18 cellular contexts compared by ENCODE assay signal in the genomic region with DNA sequence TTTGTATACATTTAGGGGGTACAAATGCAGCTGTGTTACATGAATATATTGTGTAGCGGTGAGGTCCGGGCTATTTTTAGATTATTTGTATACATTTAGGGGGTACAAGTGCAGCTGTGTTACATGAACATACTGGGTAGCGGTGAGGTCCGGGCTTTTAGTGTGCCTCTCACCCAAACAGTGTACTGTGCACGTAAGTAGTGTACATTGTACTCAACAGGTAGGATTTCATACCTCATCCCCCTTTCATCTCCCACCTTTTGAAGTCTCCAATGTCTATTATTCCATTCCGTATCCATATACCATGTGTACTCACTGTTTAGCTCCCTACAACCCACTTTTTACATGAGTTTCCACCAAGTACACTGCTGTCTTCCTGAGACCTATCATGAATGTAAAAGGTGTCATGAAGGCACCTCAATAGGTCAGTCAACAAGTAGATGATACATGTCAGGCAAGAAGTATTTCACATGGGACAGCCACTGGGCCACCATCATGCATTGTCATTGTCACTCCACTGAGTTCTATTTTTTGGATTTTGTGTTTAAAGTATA. TPM values are rescaled to one million over a fixed set of nuclear protein-coding genes. Genes with fewer than 3 reads are reported as not detected.
DNase-seq lines count a peak whose midpoint lies in the region; ATAC-seq and TF ChIP-seq lines count a peak whose summit lies in the region.
"Had no signal": no experiment of that assay in that cellular context is flagged by ENCODE, and none has a peak within 500 bp of the region (broad histone marks: within the 10 kb centered on the region; RNA-seq: fewer than 3 reads in every experiment).

No MANE protein-coding gene starts in this region.

- ATAC-seq in natural killer cell: no peak
- no peak for ATAC-seq in natural killer cell treated with Interleukin-12 subunit alpha and Interleukin-12 subunit beta and Interleukin-15 and Interleukin-18, amount 100 ng/mL, for 72 hours
- ATAC-seq in activated naive CD8-positive, alpha-beta T cell treated with anti-CD3 and anti-CD28 coated beads, Interleukin-2, amount 10 ng/mL, durations not matched to agents 7 days and 5 days (ENCODE audit: low read depth): no peak
- ATAC-seq: left colon had no signal

- H3K4me1 Mint-ChIP-seq in natural killer cell: peaks cover 16 to 39% of the 10 kb centered on the region in 2 donors
- H3K4me1 Mint-ChIP-seq in natural killer cell treated with Interleukin-12 subunit alpha and Interleukin-12 subunit beta and Interleukin-15 and Interleukin-18, amount 100 ng/mL, for 72 hours (ENCODE audit: low read depth in 2 of 2): peaks cover 13 to 23% of the 10 kb centered on the region in 2 donors
- peaks cover 34% of the 10 kb centered on the region for H3K4me1 Mint-ChIP-seq in activated naive CD8-positive, alpha-beta T cell treated with anti-CD3 and anti-CD28 coated beads, Interleukin-2, amount 10 ng/mL, durations not matched to agents 7 days and 5 days

- TF ChIP-seq CTCF in natural killer cell (IDR thresholded peaks at IDR 0.05) (no peak), tibial nerve (IDR thresholded peaks at IDR 0.05) (no peak)

- H3K27me3 ChIP-seq in layer of hippocampus (ENCODE audit: control insufficient read depth, insufficient read depth, low read length) (no peaks in the 10 kb centered on the region), tibial nerve (no peaks in the 10 kb centered on the region)
- H3K27me3 ChIP-seq: MG63 had no signal

- H3K4me1 ChIP-seq in tibial nerve: peaks cover 0 to 66% (median 28%) of the 10 kb centered on the region in 4 donors

- no peak overlapping the region for H3K4me3 ChIP-seq in tibial nerve
- H3K4me3 ChIP-seq: MG63, thoracic aorta had no signal

- peak overlapping the region; percentile 1 to 79 for H3K27ac Mint-ChIP-seq in natural killer cell
- H3K27ac Mint-ChIP-seq in natural killer cell treated with Interleukin-12 subunit alpha and Interleukin-12 subunit beta and Interleukin-15 and Interleukin-18, amount 100 ng/mL, for 72 hours: no peak overlapping the region
- peak overlapping the region; percentile 28 for H3K27ac Mint-ChIP-seq in activated naive CD8-positive, alpha-beta T cell treated with anti-CD3 and anti-CD28 coated beads, Interleukin-2, amount 10 ng/mL, durations not matched to agents 7 days and 5 days
- H3K27ac Mint-ChIP-seq: T-helper 2 cell treated with Interferon-gamma antibody and Interleukin-4, amounts not matched to agents 5 μg/mL and 100 μg/mL, for 36 hours had no signal

- TF ChIP-seq POLR2A in tibial nerve (IDR thresholded peaks at IDR 0.05): no peak

- H3K9me3 Mint-ChIP-seq in natural killer cell: no peaks in the 10 kb centered on the region
- no peaks in the 10 kb centered on the region for H3K9me3 Mint-ChIP-seq in natural killer cell treated with Interleukin-12 subunit alpha and Interleukin-12 subunit beta and Interleukin-15 and Interleukin-18, amount 100 ng/mL, for 72 hours
- no peaks in the 10 kb centered on the region for H3K9me3 Mint-ChIP-seq in activated naive CD8-positive, alpha-beta T cell treated with anti-CD3 and anti-CD28 coated beads, Interleukin-2, amount 10 ng/mL, durations not matched to agents 7 days and 5 days
- H3K9me3 Mint-ChIP-seq: T-helper 2 cell treated with Interferon-gamma antibody and Interleukin-4, amounts not matched to agents 5 μg/mL and 100 μg/mL, for 36 hours had no signal

- H3K4me3 Mint-ChIP-seq in natural killer cell: no peak overlapping the region
- H3K4me3 Mint-ChIP-seq in natural killer cell treated with Interleukin-12 subunit alpha and Interleukin-12 subunit beta and Interleukin-15 and Interleukin-18, amount 100 ng/mL, for 72 hours: no peak overlapping the region
- no peak overlapping the region for H3K4me3 Mint-ChIP-seq in activated naive CD8-positive, alpha-beta T cell treated with anti-CD3 and anti-CD28 coated beads, Interleukin-2, amount 10 ng/mL, durations not matched to agents 7 days and 5 days
- H3K4me3 Mint-ChIP-seq: T-helper 2 cell treated with Interferon-gamma antibody and Interleukin-4, amounts not matched to agents 5 μg/mL and 100 μg/mL, for 36 hours had no signal

- no peak for TF ChIP-seq EP300 in tibial nerve (IDR thresholded peaks at IDR 0.05)

- H3K27ac ChIP-seq in layer of hippocampus (ENCODE audit: low read depth, low read length) (peak overlapping the region; percentile 64), tibial nerve (peak overlapping the region in 3 of 4 donors; percentile 19 to 74 (median 46))
- H3K27ac ChIP-seq: thoracic aorta had no signal

- intact Hi-C loops in natural killer cell (cut with micrococcal nuclease): no loop called here

- POLR2A ChIA-PET in activated naive CD8-positive, alpha-beta T cell treated with anti-CD3 and anti-CD28 coated beads, Interleukin-2, amount 10 ng/mL, durations not matched to agents 7 days and 5 days (lab: Charles Lee): interaction anchor here (0.7 to 4.6 kb wide), 5 partner anchors 20 to 144 kb away, joined by 3 to 33 read pairs (median 4); partner anchors contain the start of genes SKP1 and VDAC1

- H3K36me3 ChIP-seq in tibial nerve: peaks cover 0 to 88% (median 0%) of the 10 kb centered on the region in 3 donors

- DNase-seq in natural killer cell: no peak
- DNase-seq in natural killer cell treated with Interleukin-12 subunit alpha and Interleukin-12 subunit beta and Interleukin-15 and Interleukin-18, amount 100 ng/mL, for 72 hours (ENCODE audit: low spot score): no peak
- DNase-seq in activated naive CD8-positive, alpha-beta T cell treated with anti-CD3 and anti-CD28 coated beads, Interleukin-2, amount 10 ng/mL, durations not matched to agents 7 days and 5 days: no peak
- DNase-seq in tibial nerve (ENCODE audit: low spot score in 2 of 2): no peak
- DNase-seq in NCI-H524 (lab: John Stamatoyannopoulos, UW): no peak
- no peak for DNase-seq in NCI-H1105 treated with DMSO at 0.1 percent for 48 hours (lab: John Stamatoyannopoulos, UW)
- DNase-seq in HT-29 (ENCODE audit: low spot score): no peak
- DNase-seq: amniotic stem cell; Caco-2; left colon; MG63; NCI-H1930; NCI-H510A; SIG-M5; stimulated activated CD4-positive, alpha-beta T cell treated with anti-CD3 and anti-CD28 coated beads, Interleukin-1b, Interleukin-23, amount 100 ng/mL, for 48 hours had no signal

- no peaks in the 10 kb centered on the region for H3K27me3 Mint-ChIP-seq in natural killer cell (ENCODE audit: low read depth in 2 of 2)
- H3K27me3 Mint-ChIP-seq in natural killer cell treated with Interleukin-12 subunit alpha and Interleukin-12 subunit beta and Interleukin-15 and Interleukin-18, amount 100 ng/mL, for 72 hours: no peaks in the 10 kb centered on the region
- H3K27me3 Mint-ChIP-seq in activated naive CD8-positive, alpha-beta T cell treated with anti-CD3 and anti-CD28 coated beads, Interleukin-2, amount 10 ng/mL, durations not matched to agents 7 days and 5 days: no peaks in the 10 kb centered on the region

- no peaks in the 10 kb centered on the region for H3K36me3 Mint-ChIP-seq in natural killer cell
- peaks cover 11% of the 10 kb centered on the region for H3K36me3 Mint-ChIP-seq in natural killer cell treated with Interleukin-12 subunit alpha and Interleukin-12 subunit beta and Interleukin-15 and Interleukin-18, amount 100 ng/mL, for 72 hours
- H3K36me3 Mint-ChIP-seq in activated naive CD8-positive, alpha-beta T cell treated with anti-CD3 and anti-CD28 coated beads, Interleukin-2, amount 10 ng/mL, durations not matched to agents 7 days and 5 days: peaks cover 33% of the 10 kb centered on the region

- no peaks in the 10 kb centered on the region for H3K9me3 ChIP-seq in tibial nerve
- H3K9me3 ChIP-seq: Caco-2, MG63, thoracic aorta had no signal

- 81 to 85% methylated on average over 6 of the region's 6 CpGs for WGBS in tibial nerve, 2 donors

RNA-seq across cellular contexts. Expression of gene SKP1, which starts 27.7 kb away (rescaled TPM):
- total RNA-seq in natural killer cell (100 to 1,000 TPM; 301 to 338 (median 315) TPM), tibial nerve (100 to 1,000 TPM; 173 to 311 (median 209) TPM)
- total RNA-seq in natural killer cell treated with Interleukin-12 subunit alpha and Interleukin-12 subunit beta and Interleukin-15 and Interleukin-18, amount 100 ng/mL, for 72 hours: 100 to 1,000 TPM; 162 to 210 TPM
- 100 to 1,000 TPM; 193 to 206 TPM for total RNA-seq in activated naive CD8-positive, alpha-beta T cell treated with anti-CD3 and anti-CD28 coated beads, Interleukin-2, amount 10 ng/mL, durations not matched to agents 7 days and 5 days
- 82.2 and 87.7 TPM in 2 replicates for total RNA-seq in HT-29 (2014; rRNA removed; shearing (Covaris generic))

RNA-seq across cellular contexts. Expression of gene TCF7, which starts 34.6 kb away (rescaled TPM):
- total RNA-seq in natural killer cell (100 to 1,000 TPM in 2 of 3 donors, 10 to 100 TPM in 1; 97.7 to 203 (median 158) TPM), tibial nerve (10 to 100 TPM in 1 of 4 donors, 1 to 10 TPM in 3; 2.5 to 13.2 (median 6.6) TPM)
- 1 to 10 TPM; 2.6 to 6.1 TPM for total RNA-seq in natural killer cell treated with Interleukin-12 subunit alpha and Interleukin-12 subunit beta and Interleukin-15 and Interleukin-18, amount 100 ng/mL, for 72 hours
- 100 to 1,000 TPM; 283 to 315 TPM for total RNA-seq in activated naive CD8-positive, alpha-beta T cell treated with anti-CD3 and anti-CD28 coated beads, Interleukin-2, amount 10 ng/mL, durations not matched to agents 7 days and 5 days
- 23.8 and 28.5 TPM in 2 replicates for total RNA-seq in HT-29 (2014; rRNA removed; shearing (Covaris generic))

Comparison
In these comparisons a context has a peak if more than half of its experiments do, and no peak if none do; other contexts are left out.
1. H3K27ac Mint-ChIP-seq: peak in natural killer cell (2 of 2) and activated naive CD8-positive, alpha-beta T cell treated with anti-CD3 and anti-CD28 coated beads, Interleukin-2, amount 10 ng/mL, durations not matched to agents 7 days and 5 days (single experiment); none in natural killer cell treated with Interleukin-12 subunit alpha and Interleukin-12 subunit beta and Interleukin-15 and Interleukin-18, amount 100 ng/mL, for 72 hours (0 of 2).